In genomic region chr13:112454648-112455334, GRCh38 we compare ENCODE assay signal across 14 cellular contexts.
A peak's percentile ranks its signal among the peaks of the same experiment; 100 is the strongest.
DNase-seq lines count a peak whose midpoint lies in the region; ATAC-seq and TF ChIP-seq lines count a peak whose summit lies in the region.
"Had no signal": no experiment of that assay in that cellular context is flagged by ENCODE, and none has a peak within 500 bp of the region (broad histone marks: within the 10 kb centered on the region; RNA-seq: fewer than 3 reads in every experiment).

No MANE protein-coding gene starts in this region.

- no peak overlapping the region for H4K91ac ChIP-seq in H9 (ENCODE audit: insufficient read length, low read depth, low read length)

- H4K5ac ChIP-seq in H9 (ENCODE audit: insufficient read length, low read depth, low read length) = no peak overlapping the region

- H3K27me3 ChIP-seq in H9 (ENCODE audit: insufficient read depth, low read length) = no peaks in the 10 kb centered on the region
- H3K27me3 ChIP-seq: BLaER1 treated with 17β-estradiol and CSF1 and Interleukin-3, amounts not matched to agents 10 nM and 100 nM had no signal

- no peaks in the 10 kb centered on the region for H3K36me3 Mint-ChIP-seq in activated CD4-positive, alpha-beta memory T cell treated with anti-CD3 and anti-CD28 coated beads, Interleukin-2, amount 10 ng/mL, durations not matched to agents 7 days and 5 days (ENCODE audit: low read depth)
- H3K36me3 Mint-ChIP-seq in activated CD4-positive, alpha-beta memory T cell treated with anti-CD3 and anti-CD28 coated beads for 36 hours = no peaks in the 10 kb centered on the region
- no peaks in the 10 kb centered on the region; a peak in 2 of 7 replicates for H3K36me3 Mint-ChIP-seq in H9 (ENCODE audit: insufficient read depth in 1 of 3, low read depth in 3 of 3)
- H3K36me3 Mint-ChIP-seq in natural killer cell = no peaks in the 10 kb centered on the region
- H3K36me3 Mint-ChIP-seq: CD4-positive, CD25-positive, alpha-beta regulatory T cell had no signal

- H4K8ac ChIP-seq in H9 (replicated peaks; ENCODE audit: insufficient read length, low read depth, low read length) = no peak overlapping the region

- no peak overlapping the region for H3K23ac ChIP-seq in H9 (ENCODE audit: insufficient read length, low read depth, low read length)

- intact Hi-C loops in activated CD4-positive, alpha-beta memory T cell treated with anti-CD3 and anti-CD28 coated beads for 36 hours (cut with micrococcal nuclease) = no loop called here
- intact Hi-C loops in natural killer cell (cut with micrococcal nuclease) = no loop called here

- no CpG with 5 or more reads among the region's 16 CpGs for WGBS in H9 (ENCODE audit: extremely low coverage, insufficient read length, low lambda C conversion rate)

- no peak overlapping the region for H3K27ac ChIP-seq in H9 (ENCODE audit: insufficient read length, low read depth, low read length)
- H3K27ac ChIP-seq: BLaER1 treated with 17β-estradiol and CSF1 and Interleukin-3, amounts not matched to agents 10 nM and 100 nM had no signal

- no peaks in the 10 kb centered on the region for H3K4me1 Mint-ChIP-seq in activated CD4-positive, alpha-beta memory T cell treated with anti-CD3 and anti-CD28 coated beads, Interleukin-2, amount 10 ng/mL, durations not matched to agents 7 days and 5 days
- no peaks in the 10 kb centered on the region for H3K4me1 Mint-ChIP-seq in activated CD4-positive, alpha-beta memory T cell treated with anti-CD3 and anti-CD28 coated beads for 36 hours (ENCODE audit: low read depth)
- H3K4me1 Mint-ChIP-seq in H9 (no peaks in the 10 kb centered on the region), natural killer cell (no peaks in the 10 kb centered on the region)
- H3K4me1 Mint-ChIP-seq in stimulated activated naive CD8-positive, alpha-beta T cell treated with anti-CD3 and anti-CD28 coated beads, Interleukin-15, amount 100 ng/mL, for 72 hours = no peaks in the 10 kb centered on the region
- H3K4me1 Mint-ChIP-seq: CD4-positive, CD25-positive, alpha-beta regulatory T cell; GM23338 had no signal

- H3K56ac ChIP-seq in H9 (ENCODE audit: insufficient read length, low read depth, low read length) = no peak overlapping the region

- no peaks in the 10 kb centered on the region for H3K79me1 ChIP-seq in H9 (ENCODE audit: insufficient read depth, low read depth, low read length, poor library complexity, severe bottlenecking)

- H3K27ac Mint-ChIP-seq in activated CD4-positive, alpha-beta memory T cell treated with anti-CD3 and anti-CD28 coated beads, Interleukin-2, amount 10 ng/mL, durations not matched to agents 7 days and 5 days = no peak overlapping the region
- no peak overlapping the region for H3K27ac Mint-ChIP-seq in activated CD4-positive, alpha-beta memory T cell treated with anti-CD3 and anti-CD28 coated beads for 36 hours
- H3K27ac Mint-ChIP-seq in H9 = no peak overlapping the region
- no peak overlapping the region for H3K27ac Mint-ChIP-seq in natural killer cell
- no peak overlapping the region for H3K27ac Mint-ChIP-seq in stimulated activated naive CD8-positive, alpha-beta T cell treated with anti-CD3 and anti-CD28 coated beads, Interleukin-15, amount 100 ng/mL, for 72 hours
- H3K27ac Mint-ChIP-seq: CD4-positive, CD25-positive, alpha-beta regulatory T cell; GM23338 had no signal

- CTCF ChIA-PET in activated CD4-positive, alpha-beta memory T cell treated with anti-CD3 and anti-CD28 coated beads, Interleukin-2, amount 10 ng/mL, durations not matched to agents 7 days and 5 days (lab: Charles Lee) = interaction anchor here (1.4 kb wide), 1 partner anchor 12 kb away, joined by 3 read pairs; no protein-coding TSS in a partner anchor
- CTCF ChIA-PET in activated CD4-positive, alpha-beta memory T cell treated with anti-CD3 and anti-CD28 coated beads for 36 hours (lab: Charles Lee) = interaction anchor here (1.2 kb wide), 1 partner anchor 11 kb away, joined by 5 read pairs; no protein-coding TSS in a partner anchor

- POLR2A ChIA-PET in activated CD4-positive, alpha-beta memory T cell treated with anti-CD3 and anti-CD28 coated beads, Interleukin-2, amount 10 ng/mL, durations not matched to agents 7 days and 5 days (lab: Charles Lee) = no interaction called here
- POLR2A ChIA-PET in activated CD4-positive, alpha-beta memory T cell treated with anti-CD3 and anti-CD28 coated beads for 36 hours (lab: Charles Lee) = no interaction called here

- no peak overlapping the region for H3K4ac ChIP-seq in H9 (ENCODE audit: low read depth, low read length)

- H3K9me3 Mint-ChIP-seq in activated CD4-positive, alpha-beta memory T cell treated with anti-CD3 and anti-CD28 coated beads, Interleukin-2, amount 10 ng/mL, durations not matched to agents 7 days and 5 days = peaks cover 5% of the 10 kb centered on the region
- peaks cover 4% of the 10 kb centered on the region for H3K9me3 Mint-ChIP-seq in activated CD4-positive, alpha-beta memory T cell treated with anti-CD3 and anti-CD28 coated beads for 36 hours
- H3K9me3 Mint-ChIP-seq in H9 = peaks cover 0 to 3% of the 10 kb centered on the region in 2 experiments; a peak in 3 of 5 replicates
- no peaks in the 10 kb centered on the region for H3K9me3 Mint-ChIP-seq in natural killer cell
- H3K9me3 Mint-ChIP-seq in stimulated activated naive CD8-positive, alpha-beta T cell treated with anti-CD3 and anti-CD28 coated beads, Interleukin-15, amount 100 ng/mL, for 72 hours = peaks cover 5 to 12% of the 10 kb centered on the region in 2 donors
- H3K9me3 Mint-ChIP-seq: GM23338 had no signal

- H3K9me3 ChIP-seq in H9 (ENCODE audit: control insufficient read depth, low read depth, low read length) = no peaks in the 10 kb centered on the region
- H3K9me3 ChIP-seq: HAP-1 had no signal

- H3K4me1 ChIP-seq in H9 (ENCODE audit: insufficient read depth, low read length) = no peaks in the 10 kb centered on the region
- H3K4me1 ChIP-seq: HAP-1 had no signal

- H3K14ac ChIP-seq in H9 (ENCODE audit: insufficient read depth, low read length) = no peak overlapping the region

- no peaks in the 10 kb centered on the region for H4K20me1 ChIP-seq in H9 (ENCODE audit: control insufficient read depth, insufficient read depth, insufficient read length)

- no peak overlapping the region for H3K18ac ChIP-seq in H9 (ENCODE audit: insufficient read length, low read depth, low read length)

- no peak overlapping the region for H2BK20ac ChIP-seq in H9 (ENCODE audit: low read depth, low read length, poor library complexity, severe bottlenecking)

- peaks cover 10% of the 10 kb centered on the region for H3K27me3 Mint-ChIP-seq in activated CD4-positive, alpha-beta memory T cell treated with anti-CD3 and anti-CD28 coated beads, Interleukin-2, amount 10 ng/mL, durations not matched to agents 7 days and 5 days
- H3K27me3 Mint-ChIP-seq in activated CD4-positive, alpha-beta memory T cell treated with anti-CD3 and anti-CD28 coated beads for 36 hours = peaks cover 7% of the 10 kb centered on the region
- H3K27me3 Mint-ChIP-seq in H9 (ENCODE audit: low read depth) (peaks cover 20% of the 10 kb centered on the region), natural killer cell (ENCODE audit: low read depth in 2 of 2) (peaks cover 0 to 17% of the 10 kb centered on the region in 2 donors)
- H3K27me3 Mint-ChIP-seq in stimulated activated naive CD8-positive, alpha-beta T cell treated with anti-CD3 and anti-CD28 coated beads, Interleukin-15, amount 100 ng/mL, for 72 hours = peaks cover 43% of the 10 kb centered on the region
- H3K27me3 Mint-ChIP-seq: CD4-positive, CD25-positive, alpha-beta regulatory T cell had no signal

- no peak for ATAC-seq in natural killer cell
- ATAC-seq in stimulated activated naive CD8-positive, alpha-beta T cell treated with anti-CD3 and anti-CD28 coated beads, Interleukin-15, amount 100 ng/mL, for 72 hours = no peak
- no peak for ATAC-seq in HG03280 (IDR thresholded peaks at IDR 0.05; ENCODE audit: unreplicated experiment)
- ATAC-seq: GM23338 had no signal

- H2BK12ac ChIP-seq in H9 (ENCODE audit: insufficient read length, low read depth, low read length) = no peak overlapping the region

- no peak overlapping the region for H3K4me2 ChIP-seq in H9 (ENCODE audit: insufficient read depth, insufficient read length, low read length)
- H3K4me2 ChIP-seq: GM23338 had no signal

- no peak overlapping the region for H2BK120ac ChIP-seq in H9 (ENCODE audit: low read depth, low read length, poor library complexity, severe bottlenecking)

- no peak for TF ChIP-seq CTCF in H9 (conservative IDR thresholded peaks at IDR 0.05)
- TF ChIP-seq CTCF in natural killer cell (IDR thresholded peaks at IDR 0.05) = no peak

- no peak overlapping the region for H3T11ph ChIP-seq in H9 (ENCODE audit: low read length)

- H3K9ac ChIP-seq in H9 (ENCODE audit: extremely low read depth, insufficient read length, low read length) = no peak overlapping the region
- H3K9ac ChIP-seq: BLaER1 treated with 17β-estradiol and CSF1 and Interleukin-3, amounts not matched to agents 10 nM and 100 nM had no signal

- no peaks in the 10 kb centered on the region for H3K23me2 ChIP-seq in H9 (ENCODE audit: insufficient read length, low read depth, low read length, poor library complexity, severe bottlenecking)

- DNase-seq in activated CD4-positive, alpha-beta memory T cell treated with anti-CD3 and anti-CD28 coated beads, Interleukin-2, amount 10 ng/mL, durations not matched to agents 7 days and 5 days = peak; percentile 9
- DNase-seq in activated CD4-positive, alpha-beta memory T cell treated with anti-CD3 and anti-CD28 coated beads for 36 hours = no peak
- DNase-seq in H9 = peak; percentile 23
- DNase-seq in activated CD8-positive, alpha-beta memory T cell treated with anti-CD3 and anti-CD28 coated beads, Interleukin-2, amount 50 U/mL, for 48 hours = peak; percentile 18
- DNase-seq in mesenteric fat pad (ENCODE audit: low spot score) = peak; percentile 75
- no peak for DNase-seq in natural killer cell
- DNase-seq in stimulated activated naive CD8-positive, alpha-beta T cell treated with anti-CD3 and anti-CD28 coated beads, Interleukin-15, amount 100 ng/mL, for 72 hours = no peak
- DNase-seq: 8988T; CD4-positive, CD25-positive, alpha-beta regulatory T cell; DMS53 had no signal

- H3K4me3 Mint-ChIP-seq in activated CD4-positive, alpha-beta memory T cell treated with anti-CD3 and anti-CD28 coated beads, Interleukin-2, amount 10 ng/mL, durations not matched to agents 7 days and 5 days = no peak overlapping the region
- no peak overlapping the region for H3K4me3 Mint-ChIP-seq in activated CD4-positive, alpha-beta memory T cell treated with anti-CD3 and anti-CD28 coated beads for 36 hours
- H3K4me3 Mint-ChIP-seq in H9 (no peak overlapping the region), natural killer cell (no peak overlapping the region)
- no peak overlapping the region for H3K4me3 Mint-ChIP-seq in stimulated activated naive CD8-positive, alpha-beta T cell treated with anti-CD3 and anti-CD28 coated beads, Interleukin-15, amount 100 ng/mL, for 72 hours
- H3K4me3 Mint-ChIP-seq: CD4-positive, CD25-positive, alpha-beta regulatory T cell; GM23338 had no signal

- no peak overlapping the region for H2AK5ac ChIP-seq in H9 (ENCODE audit: insufficient read length, low read length)

- H2BK15ac ChIP-seq in H9 (ENCODE audit: low read depth, low read length) = no peak overlapping the region

- no peak overlapping the region for H2BK5ac ChIP-seq in H9 (ENCODE audit: insufficient read length, low read length)

- no peaks in the 10 kb centered on the region for H3K79me2 ChIP-seq in H9 (ENCODE audit: insufficient read depth, low read length)

- H2AFZ ChIP-seq in H9 (ENCODE audit: low read length) = no peak overlapping the region
- H2AFZ ChIP-seq: GM23338 had no signal

Comparison
In these comparisons a context has a peak if more than half of its experiments do, and no peak if none do; other contexts are left out.
1. DNase-seq: peak in activated CD4-positive, alpha-beta memory T cell treated with anti-CD3 and anti-CD28 coated beads, Interleukin-2, amount 10 ng/mL, durations not matched to agents 7 days and 5 days (single experiment), H9 (single experiment), activated CD8-positive, alpha-beta memory T cell treated with anti-CD3 and anti-CD28 coated beads, Interleukin-2, amount 50 U/mL, for 48 hours (single experiment) and mesenteric fat pad (single experiment); none in activated CD4-positive, alpha-beta memory T cell treated with anti-CD3 and anti-CD28 coated beads for 36 hours (single experiment), natural killer cell (single experiment) and stimulated activated naive CD8-positive, alpha-beta T cell treated with anti-CD3 and anti-CD28 coated beads, Interleukin-15, amount 100 ng/mL, for 72 hours (0 of 2).